Comparison of ENCODE assay signal across 19 cellular contexts in the genomic region with DNA sequence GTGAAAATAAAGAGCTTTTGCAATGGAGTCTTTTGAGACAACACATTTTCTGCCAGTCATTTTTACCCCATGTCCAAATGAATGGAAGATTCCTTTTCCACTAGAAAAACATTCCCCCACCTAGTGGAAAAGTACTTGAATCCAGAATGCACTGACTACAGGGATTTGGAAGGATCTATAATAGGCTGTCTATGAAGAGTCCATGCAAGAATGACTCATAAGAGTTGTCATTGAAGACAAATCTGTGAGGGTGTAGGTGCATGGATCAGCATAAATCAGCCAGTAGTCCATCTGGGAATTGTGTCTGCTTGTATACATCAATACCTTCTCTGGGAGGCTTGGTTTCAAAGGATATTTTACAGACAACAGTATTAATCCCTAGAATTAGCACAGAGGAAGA. TPM values are rescaled to one million over a fixed set of nuclear protein-coding genes. Genes with fewer than 3 reads are reported as not detected.
DNase-seq lines count a peak whose midpoint lies in the region; ATAC-seq and TF ChIP-seq lines count a peak whose summit lies in the region.
"Had no signal": no experiment of that assay in that cellular context is flagged by ENCODE, and none has a peak within 500 bp of the region (broad histone marks: within the 10 kb centered on the region; RNA-seq: fewer than 3 reads in every experiment).

No MANE protein-coding gene starts in this region.

- H3K4me1 Mint-ChIP-seq in mesothelial cell of epicardium: peaks cover 52% of the 10 kb centered on the region
- no peaks in the 10 kb centered on the region for H3K4me1 Mint-ChIP-seq in natural killer cell treated with Interleukin-12 subunit alpha and Interleukin-12 subunit beta and Interleukin-15 and Interleukin-18, amount 100 ng/mL, for 72 hours (ENCODE audit: low read depth in 2 of 2)
- H3K4me1 Mint-ChIP-seq: B cell, brain had no signal

- BruUV-seq in mammary epithelial cell (replicated peaks; lab: Mats Ljungman, UMichigan): no TSS peak

- no peaks in the 10 kb centered on the region for H3K9me3 ChIP-seq in mammary epithelial cell (replicated peaks; ENCODE audit: insufficient read depth, low read length)
- H3K9me3 ChIP-seq in spleen: no peaks in the 10 kb centered on the region
- H3K9me3 ChIP-seq: lower lobe of right lung, MG63, upper lobe of left lung had no signal

- no peak overlapping the region for H3K9ac ChIP-seq in mammary epithelial cell (ENCODE audit: insufficient read depth, low read length)

- H3K27ac Mint-ChIP-seq in mesothelial cell of epicardium: peak overlapping the region; percentile 61
- H3K27ac Mint-ChIP-seq in natural killer cell treated with Interleukin-12 subunit alpha and Interleukin-12 subunit beta and Interleukin-15 and Interleukin-18, amount 100 ng/mL, for 72 hours: no peak overlapping the region
- H3K27ac Mint-ChIP-seq: B cell; brain; T-helper 1 cell treated with Interleukin-12 subunit alpha and Interleukin-12 subunit beta and Interleukin-4 antibody, amounts not matched to agents 30 μg/mL and 1 μg/mL, for 36 hours had no signal

- no peak overlapping the region for H3K27ac ChIP-seq in mammary epithelial cell (ENCODE audit: insufficient read depth, low read depth, low read length)
- no peak overlapping the region for H3K27ac ChIP-seq in spleen
- H3K27ac ChIP-seq: hepatocyte, lower lobe of right lung, upper lobe of left lung had no signal

- CTCF ChIA-PET in mammary epithelial cell (lab: Charles Lee; ENCODE audit: low non-redundant PET): no interaction called here

- H3K27me3 ChIP-seq in mammary epithelial cell (ENCODE audit: insufficient read depth, low read length) (no peaks in the 10 kb centered on the region), spleen (replicated peaks in 1 of 7) (peaks cover 0 to 3% (median 0%) of the 10 kb centered on the region in 7 donors)
- H3K27me3 ChIP-seq: hepatocyte, MG63, upper lobe of left lung had no signal

- dilution Hi-C loops in mammary epithelial cell (cut with HindIII; ENCODE audit: low sequenced_read_pairs): no loop called here

- no peak overlapping the region for H3K4me2 ChIP-seq in mammary epithelial cell (ENCODE audit: insufficient read depth, low read depth, low read length)
- H3K4me2 ChIP-seq: hepatocyte had no signal

- TF ChIP-seq POLR2A in spleen (IDR thresholded peaks at IDR 0.05): no peak

- H3K36me3 ChIP-seq in mammary epithelial cell (ENCODE audit: insufficient read depth, low read length): no peaks in the 10 kb centered on the region
- no peaks in the 10 kb centered on the region for H3K36me3 ChIP-seq in spleen
- H3K36me3 ChIP-seq: lower lobe of right lung, MG63, upper lobe of left lung had no signal

- no peaks in the 10 kb centered on the region for H4K20me1 ChIP-seq in mammary epithelial cell (ENCODE audit: insufficient read depth, low read length)

- no peaks in the 10 kb centered on the region for H3K27me3 Mint-ChIP-seq in mesothelial cell of epicardium (ENCODE audit: low read depth)
- H3K27me3 Mint-ChIP-seq in natural killer cell treated with Interleukin-12 subunit alpha and Interleukin-12 subunit beta and Interleukin-15 and Interleukin-18, amount 100 ng/mL, for 72 hours: peaks cover 27 to 29% of the 10 kb centered on the region in 2 donors

- in situ Hi-C loops in mammary epithelial cell (cut with MboI; ENCODE audit: low sequenced_read_pairs in 2 of 2): no loop called here

- H3K4me3 Mint-ChIP-seq in mesothelial cell of epicardium: no peak overlapping the region
- no peak overlapping the region for H3K4me3 Mint-ChIP-seq in natural killer cell treated with Interleukin-12 subunit alpha and Interleukin-12 subunit beta and Interleukin-15 and Interleukin-18, amount 100 ng/mL, for 72 hours
- H3K4me3 Mint-ChIP-seq: B cell; brain; T-helper 1 cell treated with Interleukin-12 subunit alpha and Interleukin-12 subunit beta and Interleukin-4 antibody, amounts not matched to agents 30 μg/mL and 1 μg/mL, for 36 hours had no signal

- DNase-seq in AG08395 (ENCODE audit: low spot score): peak; percentile 32
- peak; percentile 28 for DNase-seq in HuH-7 (ENCODE audit: low spot score)
- peak; percentile 48 for DNase-seq in mammary epithelial cell
- no peak for DNase-seq in mesothelial cell of epicardium (ENCODE audit: low spot score in 2 of 2, unreplicated experiment in 2 of 2)
- no peak for DNase-seq in stimulated activated CD4-positive, alpha-beta T cell treated with anti-CD3 and anti-CD28 coated beads, Interleukin-4, amount 100 ng/mL, for 1 hour
- no peak for DNase-seq in spleen
- no peak for DNase-seq in natural killer cell treated with Interleukin-12 subunit alpha and Interleukin-12 subunit beta and Interleukin-15 and Interleukin-18, amount 100 ng/mL, for 72 hours (ENCODE audit: low spot score)
- DNase-seq: activated CD4-positive, alpha-beta T cell treated with anti-CD3 and anti-CD28 coated beads for 4 hours; DMS79; lower lobe of right lung; MG63; NCI-H2081 treated with DMSO at 0.1 percent for 48 hours; occipital lobe; upper lobe of left lung had no signal

- no peak for ATAC-seq in HG03342 (IDR thresholded peaks at IDR 0.05; ENCODE audit: unreplicated experiment)
- ATAC-seq in natural killer cell treated with Interleukin-12 subunit alpha and Interleukin-12 subunit beta and Interleukin-15 and Interleukin-18, amount 100 ng/mL, for 72 hours: no peak
- ATAC-seq: lower lobe of right lung had no signal

- no peaks in the 10 kb centered on the region for H3K79me2 ChIP-seq in mammary epithelial cell (ENCODE audit: insufficient read depth, low read length)
- H3K79me2 ChIP-seq: hepatocyte had no signal

- H3K4me1 ChIP-seq in mammary epithelial cell (ENCODE audit: insufficient read depth, low read length) (no peaks in the 10 kb centered on the region), spleen (no peaks in the 10 kb centered on the region)
- H3K4me1 ChIP-seq: lower lobe of right lung, upper lobe of left lung had no signal

- H3K4me3 ChIP-seq in mammary epithelial cell (replicated peaks in 1 of 3; ENCODE audit: insufficient read depth in 1 of 3, low read depth in 2 of 3, low read length in 3 of 3) (no peak overlapping the region), spleen (no peak overlapping the region)
- H3K4me3 ChIP-seq: hepatocyte, lower lobe of right lung, MG63, upper lobe of left lung had no signal

- no peaks in the 10 kb centered on the region for H3K36me3 Mint-ChIP-seq in mesothelial cell of epicardium
- H3K36me3 Mint-ChIP-seq in natural killer cell treated with Interleukin-12 subunit alpha and Interleukin-12 subunit beta and Interleukin-15 and Interleukin-18, amount 100 ng/mL, for 72 hours: no peaks in the 10 kb centered on the region
- H3K36me3 Mint-ChIP-seq: brain had no signal

- intact Hi-C loops in mammary epithelial cell (cut with micrococcal nuclease) (no loop called here), spleen (cut with DNase I; ENCODE audit: low total_unique reads) (no loop called here)

- H2AFZ ChIP-seq in mammary epithelial cell (ENCODE audit: low read depth, low read length): no peak overlapping the region
- H2AFZ ChIP-seq: hepatocyte had no signal

- no peak for TF ChIP-seq CTCF in mammary epithelial cell (conservative IDR thresholded peaks at IDR 0.05 in 1 of 2, IDR thresholded peaks at IDR 0.05 in 1 of 2; ENCODE audit: extremely low read depth in 1 of 2, insufficient read depth in 1 of 2, low read depth in 1 of 2, low read length in 2 of 2)
- no peak for TF ChIP-seq CTCF in mesothelial cell of epicardium (IDR thresholded peaks at IDR 0.05; ENCODE audit: unreplicated experiment)
- no peak for TF ChIP-seq CTCF in spleen (IDR thresholded peaks at IDR 0.05 in 8 of 11, conservative IDR thresholded peaks at IDR 0.05 in 3 of 11)

- H3K9me3 Mint-ChIP-seq in mesothelial cell of epicardium: peaks cover 4% of the 10 kb centered on the region
- no peaks in the 10 kb centered on the region for H3K9me3 Mint-ChIP-seq in natural killer cell treated with Interleukin-12 subunit alpha and Interleukin-12 subunit beta and Interleukin-15 and Interleukin-18, amount 100 ng/mL, for 72 hours
- H3K9me3 Mint-ChIP-seq: brain; T-helper 1 cell treated with Interleukin-12 subunit alpha and Interleukin-12 subunit beta and Interleukin-4 antibody, amounts not matched to agents 30 μg/mL and 1 μg/mL, for 36 hours had no signal

RNA-seq across cellular contexts. Expression of gene TRUB1, which starts 32.5 kb away (rescaled TPM):
- total RNA-seq in mammary epithelial cell: 10 to 100 TPM; 33.7 to 35.0 TPM
- polyA plus RNA-seq in mammary epithelial cell: 11.4 TPM
- 8.8 TPM for polyA minus RNA-seq in mammary epithelial cell
- 20.5 to 23.6 TPM (median 21.4 TPM) in 3 replicates for total RNA-seq in mesothelial cell of epicardium
- total RNA-seq in spleen: 10 to 100 TPM in 6 of 7 donors, 1 to 10 TPM in 1; 9.8 to 22.8 (median 13.6) TPM
- 1 to 10 TPM; 4.8 to 8.2 (median 6.9) TPM for polyA plus RNA-seq in spleen
- total RNA-seq in natural killer cell treated with Interleukin-12 subunit alpha and Interleukin-12 subunit beta and Interleukin-15 and Interleukin-18, amount 100 ng/mL, for 72 hours: 10 to 100 TPM; 10.4 to 19.4 TPM

Comparison
In these comparisons a context has a peak if more than half of its experiments do, and no peak if none do; other contexts are left out.
1. DNase-seq: peak in AG08395 (single experiment), HuH-7 (single experiment) and mammary epithelial cell (single experiment); none in mesothelial cell of epicardium (0 of 2), stimulated activated CD4-positive, alpha-beta T cell treated with anti-CD3 and anti-CD28 coated beads, Interleukin-4, amount 100 ng/mL, for 1 hour (single experiment), spleen (single experiment) and natural killer cell treated with Interleukin-12 subunit alpha and Interleukin-12 subunit beta and Interleukin-15 and Interleukin-18, amount 100 ng/mL, for 72 hours (single experiment).